6 cellular contexts compared by ENCODE assay signal in genomic region chr5:177493795-177494355, GRCh38. TPM values are rescaled to one million over a fixed set of nuclear protein-coding genes. Genes with fewer than 3 reads are reported as not detected.
A peak's percentile ranks its signal among the peaks of the same experiment; 100 is the strongest.
DNase-seq lines count a peak whose midpoint lies in the region; ATAC-seq and TF ChIP-seq lines count a peak whose summit lies in the region.

No MANE protein-coding gene starts in this region.

- in situ Hi-C loops in astrocyte of the cerebellum (cut with HindIII; ENCODE audit: low sequenced_read_pairs) = no loop called here

- peaks cover 14% of the 10 kb centered on the region for H3K36me3 Mint-ChIP-seq in osteocyte (ENCODE audit: unreplicated experiment)

- H3K27me3 Mint-ChIP-seq in osteocyte (ENCODE audit: unreplicated experiment) = no peaks in the 10 kb centered on the region

- H3K27ac Mint-ChIP-seq in osteocyte (ENCODE audit: unreplicated experiment) = peak overlapping the region; percentile 91

- no peaks in the 10 kb centered on the region for H3K9me3 Mint-ChIP-seq in osteocyte (ENCODE audit: unreplicated experiment)

- no peak overlapping the region for H3K4me3 Mint-ChIP-seq in osteocyte (ENCODE audit: unreplicated experiment)

- no peak for DNase-seq in HL-60 (ENCODE audit: low read depth in 1 of 2, low spot score in 1 of 2)
- no peak for DNase-seq in astrocyte of the cerebellum (ENCODE audit: low read depth)
- no peak for DNase-seq in osteocyte (ENCODE audit: extremely low spot score, unreplicated experiment)
- no peak for DNase-seq in SHP77 treated with DMSO at 0.1 percent for 48 hours (lab: John Stamatoyannopoulos, UW)
- DNase-seq in activated effector memory CD4-positive, alpha-beta T cell treated with anti-CD3 and anti-CD28 coated beads, Interleukin-2, amount 50 U/mL, for 16 hours = no peak

- peaks cover 62% of the 10 kb centered on the region for H3K4me1 Mint-ChIP-seq in osteocyte (ENCODE audit: unreplicated experiment)

- H3K4me3 ChIP-seq in HL-60 (replicated peaks; ENCODE audit: insufficient read depth, low read length) (no peak overlapping the region), astrocyte of the cerebellum (ENCODE audit: low read depth, low read length) (peak overlapping the region; percentile 83)

- H3K27me3 ChIP-seq in HL-60 (ENCODE audit: insufficient read depth, poor library complexity, severe bottlenecking) = no peaks in the 10 kb centered on the region

- ATAC-seq in HG02970 (IDR thresholded peaks at IDR 0.05; ENCODE audit: low FRiP score, unreplicated experiment) = no peak

- TF ChIP-seq CTCF in HL-60 (IDR thresholded peaks at IDR 0.05; ENCODE audit: insufficient read depth, low read length) = no peak
- no peak for TF ChIP-seq CTCF in astrocyte of the cerebellum (IDR thresholded peaks at IDR 0.05; ENCODE audit: low read depth, low read length, missing control alignments)
- no peak for TF ChIP-seq CTCF in osteocyte (IDR thresholded peaks at IDR 0.05)

- peak overlapping the region; percentile 55 for H3K27ac ChIP-seq in HL-60 (replicated peaks)

RNA-seq across cellular contexts. Expression of gene PDLIM7, which starts 3.5 kb away (rescaled TPM):
- 312 and 358 TPM in 2 replicates for total RNA-seq in osteocyte

RNA-seq across cellular contexts. Expression of gene DOK3, which starts 15.8 kb away (rescaled TPM):
- 5.5 and 7.2 TPM in 2 replicates for total RNA-seq in osteocyte

RNA-seq across cellular contexts. Expression of gene DBN1, which starts 20.4 kb away (rescaled TPM):
- total RNA-seq in osteocyte = 248 and 249 TPM in 2 replicates

RNA-seq across cellular contexts. Expression of gene DDX41, which starts 22.9 kb away (rescaled TPM):
- total RNA-seq in osteocyte = 68.7 and 83.1 TPM in 2 replicates

RNA-seq across cellular contexts. Expression of gene PRR7, which starts 47.3 kb away (rescaled TPM):
- total RNA-seq in osteocyte = 2.8 and 4.4 TPM in 2 replicates
